8 cellular contexts compared by ENCODE assay signal in genomic region chr2:176637497-176638166, GRCh38.
A peak's percentile ranks its signal among the peaks of the same experiment; 100 is the strongest.
DNase-seq lines count a peak whose midpoint lies in the region; ATAC-seq and TF ChIP-seq lines count a peak whose summit lies in the region.

No MANE protein-coding gene starts in this region.

- peaks cover 55% of the 10 kb centered on the region for H3K27me3 Mint-ChIP-seq in central memory CD8-positive, alpha-beta T cell

- peaks cover 73% of the 10 kb centered on the region for H3K27me3 ChIP-seq in NT2/D1 (ENCODE audit: insufficient read depth, insufficient read length)
- H3K27me3 ChIP-seq in liver (ENCODE audit: control insufficient read depth in 4 of 4, insufficient read depth in 4 of 4, low read length in 3 of 4) = peaks cover 5 to 34% (median 15%) of the 10 kb centered on the region in 4 donors

- peak overlapping the region; percentile 62 for H3K4me3 Mint-ChIP-seq in central memory CD8-positive, alpha-beta T cell

- H3K4me1 ChIP-seq in NT2/D1 (ENCODE audit: insufficient read depth, insufficient read length) = no peaks in the 10 kb centered on the region
- peaks cover 0 to 11% (median 6%) of the 10 kb centered on the region in 4 donors for H3K4me1 ChIP-seq in liver (ENCODE audit: control insufficient read depth in 4 of 4, insufficient read depth in 4 of 4, low read length in 3 of 4)

- peak overlapping the region; percentile 65 for H3K9ac ChIP-seq in NT2/D1 (ENCODE audit: insufficient read length, low read depth)
- H3K9ac ChIP-seq in liver (ENCODE audit: low read depth in 1 of 2, low read length in 2 of 2) = no peak overlapping the region

- peak; percentile 11 for DNase-seq in stimulated activated CD4-positive, alpha-beta T cell treated with anti-CD3 and anti-CD28 coated beads, Interleukin-12 subunit alpha, Interleukin-12 subunit beta, amount 100 ng/mL, for 4 hours
- no peak for DNase-seq in stimulated activated CD4-positive, alpha-beta T cell treated with anti-CD3 and anti-CD28 coated beads, Interleukin-4, amount 100 ng/mL, for 24 hours
- DNase-seq in NT2/D1 (ENCODE audit: low read depth, low spot score) (no peak), stromal cell of bone marrow (ENCODE audit: low read depth) (peak; percentile 48), GM20000 (ENCODE audit: low spot score) (no peak)
- no peak for DNase-seq in central memory CD8-positive, alpha-beta T cell (ENCODE audit: low spot score in 2 of 2)

- H3K9me3 ChIP-seq in NT2/D1 (ENCODE audit: insufficient read depth, low read length) (no peaks in the 10 kb centered on the region), liver (ENCODE audit: control insufficient read depth in 4 of 4, low read length in 3 of 4) (no peaks in the 10 kb centered on the region)

- TF ChIP-seq RAD21 in liver (IDR thresholded peaks at IDR 0.05) = no peak

- no peak for TF ChIP-seq CTCF in liver (IDR thresholded peaks at IDR 0.05; ENCODE audit: low read depth, low read length, missing input control)
- TF ChIP-seq CTCF in GM20000 (IDR thresholded peaks at IDR 0.05; ENCODE audit: extremely low read depth, missing control alignments) = no peak

- H3K36me3 ChIP-seq in NT2/D1 (ENCODE audit: insufficient read depth, insufficient read length, low read length) = no peaks in the 10 kb centered on the region
- H3K36me3 ChIP-seq in liver (ENCODE audit: control insufficient read depth in 4 of 4, insufficient read depth in 3 of 4, low read depth in 1 of 4, low read length in 3 of 4) = no peaks in the 10 kb centered on the region

- H3K4me3 ChIP-seq in NT2/D1 (ENCODE audit: insufficient read length, low read depth) (peak overlapping the region; percentile 50), liver (ENCODE audit: low read depth in 1 of 3, low read length in 3 of 3) (peak overlapping the region in 2 of 3 donors; percentile 72 to 74)

- peaks cover 5% of the 10 kb centered on the region for H3K4me1 Mint-ChIP-seq in central memory CD8-positive, alpha-beta T cell

- no peak overlapping the region for H3K27ac ChIP-seq in liver (ENCODE audit: low read depth in 1 of 2, low read length in 2 of 2)

- H3K27ac Mint-ChIP-seq in central memory CD8-positive, alpha-beta T cell (ENCODE audit: low read depth) = no peak overlapping the region

- WGBS in liver = 2% methylated on average over 74 of the region's 74 CpGs

- H3K9me3 Mint-ChIP-seq in central memory CD8-positive, alpha-beta T cell = no peaks in the 10 kb centered on the region

- peak; percentile 54 for ATAC-seq in HG02798 (IDR thresholded peaks at IDR 0.05; ENCODE audit: poor library complexity, unreplicated experiment)
- ATAC-seq in central memory CD8-positive, alpha-beta T cell (replicated peaks; ENCODE audit: extremely low read depth, poor library complexity, severe bottlenecking) = no peak

- H3K36me3 Mint-ChIP-seq in central memory CD8-positive, alpha-beta T cell (ENCODE audit: insufficient read depth) = no peaks in the 10 kb centered on the region

TF ChIP-seq in liver, 16 proteins besides CTCF, POLR2A, EP300 and RAD21:
- TF ChIP-seq JUND (IDR thresholded peaks at IDR 0.05) (no peak), FOXA1 (IDR thresholded peaks at IDR 0.05) (no peak), ATF3 (IDR thresholded peaks at IDR 0.05) (no peak), MAX (IDR thresholded peaks at IDR 0.05) (no peak), NR2F2 (IDR thresholded peaks at IDR 0.05) (no peak), RXRA (IDR thresholded peaks at IDR 0.05) (no peak), HNF4G (IDR thresholded peaks at IDR 0.05) (no peak), YY1 (IDR thresholded peaks at IDR 0.05) (no peak), SP1 (IDR thresholded peaks at IDR 0.05) (no peak), TAF1 (conservative IDR thresholded peaks at IDR 0.05) (no peak), EGR1 (IDR thresholded peaks at IDR 0.05; ENCODE audit: low read depth in 2 of 2) (no peak), HNF4A (conservative IDR thresholded peaks at IDR 0.05) (no peak), FOXA2 (IDR thresholded peaks at IDR 0.05) (no peak), GABPA (IDR thresholded peaks at IDR 0.05 in 1 of 2, conservative IDR thresholded peaks at IDR 0.05 in 1 of 2) (no peak), REST (IDR thresholded peaks at IDR 0.05) (no peak), ZBTB33 (IDR thresholded peaks at IDR 0.05) (no peak)

Comparison
In these comparisons a context has a peak if more than half of its experiments do, and no peak if none do; other contexts are left out.
1. DNase-seq: peak in stimulated activated CD4-positive, alpha-beta T cell treated with anti-CD3 and anti-CD28 coated beads, Interleukin-12 subunit alpha, Interleukin-12 subunit beta, amount 100 ng/mL, for 4 hours (single experiment) and stromal cell of bone marrow (single experiment); none in stimulated activated CD4-positive, alpha-beta T cell treated with anti-CD3 and anti-CD28 coated beads, Interleukin-4, amount 100 ng/mL, for 24 hours (single experiment), NT2/D1 (single experiment), central memory CD8-positive, alpha-beta T cell (0 of 2) and GM20000 (single experiment).